1 cellular context compared by ENCODE assay signal in genomic region chr17:5486206-5487124, GRCh38.
TF ChIP-seq lines count a peak whose summit lies in the region.

A gene with protein sequence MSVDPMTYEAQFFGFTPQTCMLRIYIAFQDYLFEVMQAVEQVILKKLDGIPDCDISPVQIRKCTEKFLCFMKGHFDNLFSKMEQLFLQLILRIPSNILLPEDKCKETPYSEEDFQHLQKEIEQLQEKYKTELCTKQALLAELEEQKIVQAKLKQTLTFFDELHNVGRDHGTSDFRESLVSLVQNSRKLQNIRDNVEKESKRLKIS (plus strand): TSS chr17:5486566. CDS start chr17:5488863, 2,297 bp downstream.

TF ChIP-seq in HepG2, 621 proteins besides CTCF, POLR2A, EP300 and RAD21 (continued from another document and continues in another):
- TF ChIP-seq, protein P1, sequence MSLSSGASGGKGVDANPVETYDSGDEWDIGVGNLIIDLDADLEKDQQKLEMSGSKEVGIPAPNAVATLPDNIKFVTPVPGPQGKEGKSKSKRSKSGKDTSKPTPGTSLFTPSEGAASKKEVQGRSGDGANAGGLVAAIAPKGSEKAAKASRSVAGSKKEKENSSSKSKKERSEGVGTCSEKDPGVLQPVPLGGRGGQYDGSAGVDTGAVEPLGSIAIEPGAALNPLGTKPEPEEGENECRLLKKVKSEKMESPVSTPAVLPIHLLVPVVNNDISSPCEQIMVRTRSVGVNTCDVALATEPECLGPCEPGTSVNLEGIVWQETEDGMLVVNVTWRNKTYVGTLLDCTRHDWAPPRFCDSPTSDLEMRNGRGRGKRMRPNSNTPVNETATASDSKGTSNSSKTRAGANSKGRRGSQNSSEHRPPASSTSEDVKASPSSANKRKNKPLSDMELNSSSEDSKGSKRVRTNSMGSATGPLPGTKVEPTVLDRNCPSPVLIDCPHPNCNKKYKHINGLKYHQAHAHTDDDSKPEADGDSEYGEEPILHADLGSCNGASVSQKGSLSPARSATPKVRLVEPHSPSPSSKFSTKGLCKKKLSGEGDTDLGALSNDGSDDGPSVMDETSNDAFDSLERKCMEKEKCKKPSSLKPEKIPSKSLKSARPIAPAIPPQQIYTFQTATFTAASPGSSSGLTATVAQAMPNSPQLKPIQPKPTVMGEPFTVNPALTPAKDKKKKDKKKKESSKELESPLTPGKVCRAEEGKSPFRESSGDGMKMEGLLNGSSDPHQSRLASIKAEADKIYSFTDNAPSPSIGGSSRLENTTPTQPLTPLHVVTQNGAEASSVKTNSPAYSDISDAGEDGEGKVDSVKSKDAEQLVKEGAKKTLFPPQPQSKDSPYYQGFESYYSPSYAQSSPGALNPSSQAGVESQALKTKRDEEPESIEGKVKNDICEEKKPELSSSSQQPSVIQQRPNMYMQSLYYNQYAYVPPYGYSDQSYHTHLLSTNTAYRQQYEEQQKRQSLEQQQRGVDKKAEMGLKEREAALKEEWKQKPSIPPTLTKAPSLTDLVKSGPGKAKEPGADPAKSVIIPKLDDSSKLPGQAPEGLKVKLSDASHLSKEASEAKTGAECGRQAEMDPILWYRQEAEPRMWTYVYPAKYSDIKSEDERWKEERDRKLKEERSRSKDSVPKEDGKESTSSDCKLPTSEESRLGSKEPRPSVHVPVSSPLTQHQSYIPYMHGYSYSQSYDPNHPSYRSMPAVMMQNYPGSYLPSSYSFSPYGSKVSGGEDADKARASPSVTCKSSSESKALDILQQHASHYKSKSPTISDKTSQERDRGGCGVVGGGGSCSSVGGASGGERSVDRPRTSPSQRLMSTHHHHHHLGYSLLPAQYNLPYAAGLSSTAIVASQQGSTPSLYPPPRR (CRISPR knock-in tag; IDR thresholded peaks at IDR 0.05; ENCODE audit: borderline replicate concordance): 0 out of 2 replicates have a peak, but pooled peaks have one; percentile 37
- peak; percentile 62; the same call in 1 of the 2 replicates for TF ChIP-seq MEIS2 (CRISPR knock-in tag; IDR thresholded peaks at IDR 0.05)
- TF ChIP-seq ARNTL (CRISPR knock-in tag; IDR thresholded peaks at IDR 0.05): peak; percentile 54; the same call in 1 of the 2 replicates
- TF ChIP-seq ZNF570 (CRISPR knock-in tag; IDR thresholded peaks at IDR 0.05; ENCODE audit: borderline replicate concordance): no peak
- TF ChIP-seq, protein P2, sequence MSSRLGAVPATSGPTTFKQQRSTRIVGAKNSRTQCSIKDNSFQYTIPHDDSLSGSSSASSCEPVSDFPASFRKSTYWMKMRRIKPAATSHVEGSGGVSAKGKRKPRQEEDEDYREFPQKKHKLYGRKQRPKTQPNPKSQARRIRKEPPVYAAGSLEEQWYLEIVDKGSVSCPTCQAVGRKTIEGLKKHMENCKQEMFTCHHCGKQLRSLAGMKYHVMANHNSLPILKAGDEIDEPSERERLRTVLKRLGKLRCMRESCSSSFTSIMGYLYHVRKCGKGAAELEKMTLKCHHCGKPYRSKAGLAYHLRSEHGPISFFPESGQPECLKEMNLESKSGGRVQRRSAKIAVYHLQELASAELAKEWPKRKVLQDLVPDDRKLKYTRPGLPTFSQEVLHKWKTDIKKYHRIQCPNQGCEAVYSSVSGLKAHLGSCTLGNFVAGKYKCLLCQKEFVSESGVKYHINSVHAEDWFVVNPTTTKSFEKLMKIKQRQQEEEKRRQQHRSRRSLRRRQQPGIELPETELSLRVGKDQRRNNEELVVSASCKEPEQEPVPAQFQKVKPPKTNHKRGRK (CRISPR knock-in tag; IDR thresholded peaks at IDR 0.05): no peak
- TF ChIP-seq, protein P3, sequence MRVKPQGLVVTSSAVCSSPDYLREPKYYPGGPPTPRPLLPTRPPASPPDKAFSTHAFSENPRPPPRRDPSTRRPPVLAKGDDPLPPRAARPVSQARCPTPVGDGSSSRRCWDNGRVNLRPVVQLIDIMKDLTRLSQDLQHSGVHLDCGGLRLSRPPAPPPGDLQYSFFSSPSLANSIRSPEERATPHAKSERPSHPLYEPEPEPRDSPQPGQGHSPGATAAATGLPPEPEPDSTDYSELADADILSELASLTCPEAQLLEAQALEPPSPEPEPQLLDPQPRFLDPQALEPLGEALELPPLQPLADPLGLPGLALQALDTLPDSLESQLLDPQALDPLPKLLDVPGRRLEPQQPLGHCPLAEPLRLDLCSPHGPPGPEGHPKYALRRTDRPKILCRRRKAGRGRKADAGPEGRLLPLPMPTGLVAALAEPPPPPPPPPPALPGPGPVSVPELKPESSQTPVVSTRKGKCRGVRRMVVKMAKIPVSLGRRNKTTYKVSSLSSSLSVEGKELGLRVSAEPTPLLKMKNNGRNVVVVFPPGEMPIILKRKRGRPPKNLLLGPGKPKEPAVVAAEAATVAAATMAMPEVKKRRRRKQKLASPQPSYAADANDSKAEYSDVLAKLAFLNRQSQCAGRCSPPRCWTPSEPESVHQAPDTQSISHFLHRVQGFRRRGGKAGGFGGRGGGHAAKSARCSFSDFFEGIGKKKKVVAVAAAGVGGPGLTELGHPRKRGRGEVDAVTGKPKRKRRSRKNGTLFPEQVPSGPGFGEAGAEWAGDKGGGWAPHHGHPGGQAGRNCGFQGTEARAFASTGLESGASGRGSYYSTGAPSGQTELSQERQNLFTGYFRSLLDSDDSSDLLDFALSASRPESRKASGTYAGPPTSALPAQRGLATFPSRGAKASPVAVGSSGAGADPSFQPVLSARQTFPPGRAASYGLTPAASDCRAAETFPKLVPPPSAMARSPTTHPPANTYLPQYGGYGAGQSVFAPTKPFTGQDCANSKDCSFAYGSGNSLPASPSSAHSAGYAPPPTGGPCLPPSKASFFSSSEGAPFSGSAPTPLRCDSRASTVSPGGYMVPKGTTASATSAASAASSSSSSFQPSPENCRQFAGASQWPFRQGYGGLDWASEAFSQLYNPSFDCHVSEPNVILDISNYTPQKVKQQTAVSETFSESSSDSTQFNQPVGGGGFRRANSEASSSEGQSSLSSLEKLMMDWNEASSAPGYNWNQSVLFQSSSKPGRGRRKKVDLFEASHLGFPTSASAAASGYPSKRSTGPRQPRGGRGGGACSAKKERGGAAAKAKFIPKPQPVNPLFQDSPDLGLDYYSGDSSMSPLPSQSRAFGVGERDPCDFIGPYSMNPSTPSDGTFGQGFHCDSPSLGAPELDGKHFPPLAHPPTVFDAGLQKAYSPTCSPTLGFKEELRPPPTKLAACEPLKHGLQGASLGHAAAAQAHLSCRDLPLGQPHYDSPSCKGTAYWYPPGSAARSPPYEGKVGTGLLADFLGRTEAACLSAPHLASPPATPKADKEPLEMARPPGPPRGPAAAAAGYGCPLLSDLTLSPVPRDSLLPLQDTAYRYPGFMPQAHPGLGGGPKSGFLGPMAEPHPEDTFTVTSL (CRISPR knock-in tag; IDR thresholded peaks at IDR 0.05; ENCODE audit: borderline replicate concordance): no peak
- no peak for TF ChIP-seq FOXK2 (IDR thresholded peaks at IDR 0.05)
- peak; percentile 97 for TF ChIP-seq PHF8 (CRISPR knock-in tag; IDR thresholded peaks at IDR 0.05)
- no peak for TF ChIP-seq ZFP90 (CRISPR knock-in tag; IDR thresholded peaks at IDR 0.05; ENCODE audit: borderline replicate concordance)
- 0 out of 2 replicates have a peak, but pooled peaks have one; percentile 38 for TF ChIP-seq TMF1 (CRISPR knock-in tag; IDR thresholded peaks at IDR 0.05; ENCODE audit: low read depth)
- no peak for TF ChIP-seq ZNF780A (CRISPR knock-in tag; IDR thresholded peaks at IDR 0.05)
- 0 out of 2 replicates have a peak, but pooled peaks have one; percentile 22 for TF ChIP-seq RFX3 (CRISPR knock-in tag; IDR thresholded peaks at IDR 0.05)
- TF ChIP-seq ZGPAT (CRISPR knock-in tag; IDR thresholded peaks at IDR 0.05): peak; percentile 93
- peak; percentile 69; the same call in 2 of the 3 replicates for TF ChIP-seq MXI1 (IDR thresholded peaks at IDR 0.05; ENCODE audit: borderline replicate concordance, low read depth, low read length)
- TF ChIP-seq ZNF639 (CRISPR knock-in tag; conservative IDR thresholded peaks at IDR 0.05): peak; percentile 82; the same call in 1 of the 2 replicates
- no peak; the same call in 1 of the 2 replicates for TF ChIP-seq REL (CRISPR knock-in tag; conservative IDR thresholded peaks at IDR 0.05)
- TF ChIP-seq KLF12 (CRISPR knock-in tag; IDR thresholded peaks at IDR 0.05; ENCODE audit: borderline replicate concordance): no peak
- no peak; the same call in 1 of the 2 replicates for TF ChIP-seq ZBTB7B (CRISPR knock-in tag; IDR thresholded peaks at IDR 0.05)
- TF ChIP-seq YEATS2 (CRISPR knock-in tag; IDR thresholded peaks at IDR 0.05; ENCODE audit: borderline replicate concordance): peak; percentile 89
- TF ChIP-seq, protein P4, sequence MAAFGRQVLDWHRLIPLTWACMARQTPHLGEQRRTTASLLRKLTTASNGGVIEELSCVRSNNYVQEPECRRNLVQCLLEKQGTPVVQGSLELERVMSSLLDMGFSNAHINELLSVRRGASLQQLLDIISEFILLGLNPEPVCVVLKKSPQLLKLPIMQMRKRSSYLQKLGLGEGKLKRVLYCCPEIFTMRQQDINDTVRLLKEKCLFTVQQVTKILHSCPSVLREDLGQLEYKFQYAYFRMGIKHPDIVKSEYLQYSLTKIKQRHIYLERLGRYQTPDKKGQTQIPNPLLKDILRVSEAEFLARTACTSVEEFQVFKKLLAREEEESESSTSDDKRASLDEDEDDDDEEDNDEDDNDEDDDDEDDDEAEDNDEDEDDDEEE (CRISPR knock-in tag; IDR thresholded peaks at IDR 0.05): peak; percentile 89; the same call in 1 of the 2 replicates
- TF ChIP-seq MIER3 (CRISPR knock-in tag; IDR thresholded peaks at IDR 0.05; ENCODE audit: borderline replicate concordance): peak; percentile 28; the same call in 1 of the 2 replicates
- TF ChIP-seq FOSL1 (CRISPR knock-in tag; IDR thresholded peaks at IDR 0.05; ENCODE audit: borderline replicate concordance): no peak
- peak; percentile 62; the same call in 1 of the 2 replicates for TF ChIP-seq DR1 (CRISPR knock-in tag; IDR thresholded peaks at IDR 0.05)
- peak; percentile 54 for TF ChIP-seq YY1 (IDR thresholded peaks at IDR 0.05; ENCODE audit: insufficient read depth, insufficient replicate concordance, low read depth, low read length)
- peak; percentile 80; the same call in 1 of the 2 replicates for TF ChIP-seq ZZZ3 (CRISPR knock-in tag; IDR thresholded peaks at IDR 0.05; ENCODE audit: borderline replicate concordance)
- peak; percentile 71; the same call in 1 of the 2 replicates for TF ChIP-seq ZNF589 (CRISPR knock-in tag; conservative IDR thresholded peaks at IDR 0.05)
- TF ChIP-seq FOXP1 (IDR thresholded peaks at IDR 0.05): no peak
- no peak for TF ChIP-seq FOXP1 (CRISPR knock-in tag; IDR thresholded peaks at IDR 0.05)
- TF ChIP-seq ZNF281 (CRISPR knock-in tag; IDR thresholded peaks at IDR 0.05; ENCODE audit: borderline replicate concordance): peak; percentile 42; the same call in 1 of the 2 replicates
- TF ChIP-seq, protein P5, sequence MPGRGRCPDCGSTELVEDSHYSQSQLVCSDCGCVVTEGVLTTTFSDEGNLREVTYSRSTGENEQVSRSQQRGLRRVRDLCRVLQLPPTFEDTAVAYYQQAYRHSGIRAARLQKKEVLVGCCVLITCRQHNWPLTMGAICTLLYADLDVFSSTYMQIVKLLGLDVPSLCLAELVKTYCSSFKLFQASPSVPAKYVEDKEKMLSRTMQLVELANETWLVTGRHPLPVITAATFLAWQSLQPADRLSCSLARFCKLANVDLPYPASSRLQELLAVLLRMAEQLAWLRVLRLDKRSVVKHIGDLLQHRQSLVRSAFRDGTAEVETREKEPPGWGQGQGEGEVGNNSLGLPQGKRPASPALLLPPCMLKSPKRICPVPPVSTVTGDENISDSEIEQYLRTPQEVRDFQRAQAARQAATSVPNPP (CRISPR knock-in tag; IDR thresholded peaks at IDR 0.05): 0 out of 2 replicates have a peak, but pooled peaks have one; percentile 44
- TF ChIP-seq HDAC2 (CRISPR knock-in tag; IDR thresholded peaks at IDR 0.05): peak; percentile 64; the same call in 1 of the 2 replicates
- no peak for TF ChIP-seq ZFP1 (CRISPR knock-in tag; IDR thresholded peaks at IDR 0.05)
- peak; percentile 58; the same call in 1 of the 2 replicates for TF ChIP-seq ZNF607 (CRISPR knock-in tag; IDR thresholded peaks at IDR 0.05; ENCODE audit: borderline replicate concordance)
- TF ChIP-seq, protein P6, sequence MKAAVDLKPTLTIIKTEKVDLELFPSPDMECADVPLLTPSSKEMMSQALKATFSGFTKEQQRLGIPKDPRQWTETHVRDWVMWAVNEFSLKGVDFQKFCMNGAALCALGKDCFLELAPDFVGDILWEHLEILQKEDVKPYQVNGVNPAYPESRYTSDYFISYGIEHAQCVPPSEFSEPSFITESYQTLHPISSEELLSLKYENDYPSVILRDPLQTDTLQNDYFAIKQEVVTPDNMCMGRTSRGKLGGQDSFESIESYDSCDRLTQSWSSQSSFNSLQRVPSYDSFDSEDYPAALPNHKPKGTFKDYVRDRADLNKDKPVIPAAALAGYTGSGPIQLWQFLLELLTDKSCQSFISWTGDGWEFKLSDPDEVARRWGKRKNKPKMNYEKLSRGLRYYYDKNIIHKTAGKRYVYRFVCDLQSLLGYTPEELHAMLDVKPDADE (CRISPR knock-in tag; IDR thresholded peaks at IDR 0.05): no peak
- no peak for TF ChIP-seq SETDB1 (CRISPR knock-in tag; IDR thresholded peaks at IDR 0.05; ENCODE audit: borderline replicate concordance)
